Comparison of ENCODE assay signal across 23 cellular contexts in the genomic region with DNA sequence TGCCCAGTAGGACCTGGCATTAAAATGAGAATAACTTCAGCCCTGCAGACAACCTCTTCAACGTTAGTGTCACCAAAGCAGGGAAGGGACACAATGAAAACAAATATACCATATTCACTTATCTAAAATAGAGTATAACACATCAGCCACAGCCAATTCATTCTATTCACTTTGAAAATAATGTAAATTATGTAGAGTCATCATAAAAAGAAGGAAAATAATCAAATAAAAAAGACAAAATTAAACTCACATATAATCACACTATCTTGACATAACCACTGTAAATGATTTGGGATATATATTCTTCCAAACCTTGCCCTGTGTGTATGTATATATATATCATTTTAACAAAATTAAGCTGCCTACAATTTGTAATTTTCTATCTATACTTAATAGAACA.
"Had no signal": no experiment of that assay in that cellular context is flagged by ENCODE, and none has a peak within 500 bp of the region (broad histone marks: within the 10 kb centered on the region; RNA-seq: fewer than 3 reads in every experiment).

No MANE protein-coding gene starts in this region.

- H3K4me3 Mint-ChIP-seq: dendritic cell treated with granulocyte-macrophage colony-stimulating factor and Interleukin-4, amounts not matched to agents 40 ng/mL and 50 ng/mL, for 4 days; memory B cell; naive B cell; nephron; neural progenitor cell; stimulated activated naive CD8-positive, alpha-beta T cell treated with anti-CD3 and anti-CD28 coated beads, Interleukin-15, amount 100 ng/mL, for 72 hours; type B pancreatic cell had no signal

- H3K27me3 ChIP-seq: colonic mucosa, esophagus squamous epithelium, neural progenitor cell, suprapubic skin, thyroid gland had no signal

- H3K9me3 ChIP-seq: colonic mucosa, esophagus squamous epithelium, prostate gland, suprapubic skin, thyroid gland had no signal

- H3K27me3 Mint-ChIP-seq: dendritic cell treated with granulocyte-macrophage colony-stimulating factor and Interleukin-4, amounts not matched to agents 40 ng/mL and 50 ng/mL, for 4 days had no signal

- H3K36me3 ChIP-seq: colonic mucosa, esophagus squamous epithelium, neural progenitor cell, prostate gland, suprapubic skin, thyroid gland had no signal

- H3K4me1 Mint-ChIP-seq: memory B cell; naive B cell; stimulated activated naive CD8-positive, alpha-beta T cell treated with anti-CD3 and anti-CD28 coated beads, Interleukin-15, amount 100 ng/mL, for 72 hours had no signal

- H3K4me3 ChIP-seq: colonic mucosa, esophagus squamous epithelium, lung, neural progenitor cell, prostate gland, suprapubic skin, thyroid gland had no signal

- H3K4me1 ChIP-seq: colonic mucosa, esophagus squamous epithelium, prostate gland, suprapubic skin, thyroid gland had no signal

- H3K9me3 Mint-ChIP-seq: dendritic cell treated with granulocyte-macrophage colony-stimulating factor and Interleukin-4, amounts not matched to agents 40 ng/mL and 50 ng/mL, for 4 days; memory B cell; naive B cell; nephron; neural progenitor cell; stimulated activated naive CD8-positive, alpha-beta T cell treated with anti-CD3 and anti-CD28 coated beads, Interleukin-15, amount 100 ng/mL, for 72 hours had no signal

- H3K9ac ChIP-seq: neural progenitor cell had no signal

- DNase-seq: colonic mucosa; effector memory CD4-positive, alpha-beta T cell; esophagus squamous epithelium; foreskin melanocyte; kidney; naive B cell; small intestine; stimulated activated CD4-positive, alpha-beta T cell treated with anti-CD3 and anti-CD28 coated beads, Interleukin-12 subunit alpha, Interleukin-12 subunit beta, amount 100 ng/mL, for 4 hours; stimulated activated CD4-positive, alpha-beta T cell treated with anti-CD3 and anti-CD28 coated beads, Interleukin-1b, Interleukin-23, amount 100 ng/mL, for 48 hours; stimulated activated CD4-positive, alpha-beta T cell treated with anti-CD3 and anti-CD28 coated beads, Interleukin-4, amount 100 ng/mL, for 1 hour; stimulated activated CD8-positive, alpha-beta memory T cell treated with anti-CD3 and anti-CD28 coated beads, Interleukin-4, amount 100 ng/mL, for 48 hours; stimulated activated naive CD4-positive, alpha-beta T cell; stimulated activated naive CD8-positive, alpha-beta T cell treated with anti-CD3 and anti-CD28 coated beads, Interleukin-15, amount 100 ng/mL, for 72 hours; thyroid gland had no signal

- H3K27ac ChIP-seq: colonic mucosa, esophagus squamous epithelium, neural progenitor cell, prostate gland, suprapubic skin, thyroid gland had no signal

- ATAC-seq: left lobe of liver; stimulated activated naive CD8-positive, alpha-beta T cell treated with anti-CD3 and anti-CD28 coated beads, Interleukin-15, amount 100 ng/mL, for 72 hours had no signal

- H3K36me3 Mint-ChIP-seq: memory B cell, naive B cell, neural progenitor cell, type B pancreatic cell had no signal

- H3K27ac Mint-ChIP-seq: dendritic cell treated with granulocyte-macrophage colony-stimulating factor and Interleukin-4, amounts not matched to agents 40 ng/mL and 50 ng/mL, for 4 days; memory B cell; naive B cell; neural progenitor cell; stimulated activated naive CD8-positive, alpha-beta T cell treated with anti-CD3 and anti-CD28 coated beads, Interleukin-15, amount 100 ng/mL, for 72 hours had no signal
